ENCODE assay signal across 15 cellular contexts in the genomic region with DNA sequence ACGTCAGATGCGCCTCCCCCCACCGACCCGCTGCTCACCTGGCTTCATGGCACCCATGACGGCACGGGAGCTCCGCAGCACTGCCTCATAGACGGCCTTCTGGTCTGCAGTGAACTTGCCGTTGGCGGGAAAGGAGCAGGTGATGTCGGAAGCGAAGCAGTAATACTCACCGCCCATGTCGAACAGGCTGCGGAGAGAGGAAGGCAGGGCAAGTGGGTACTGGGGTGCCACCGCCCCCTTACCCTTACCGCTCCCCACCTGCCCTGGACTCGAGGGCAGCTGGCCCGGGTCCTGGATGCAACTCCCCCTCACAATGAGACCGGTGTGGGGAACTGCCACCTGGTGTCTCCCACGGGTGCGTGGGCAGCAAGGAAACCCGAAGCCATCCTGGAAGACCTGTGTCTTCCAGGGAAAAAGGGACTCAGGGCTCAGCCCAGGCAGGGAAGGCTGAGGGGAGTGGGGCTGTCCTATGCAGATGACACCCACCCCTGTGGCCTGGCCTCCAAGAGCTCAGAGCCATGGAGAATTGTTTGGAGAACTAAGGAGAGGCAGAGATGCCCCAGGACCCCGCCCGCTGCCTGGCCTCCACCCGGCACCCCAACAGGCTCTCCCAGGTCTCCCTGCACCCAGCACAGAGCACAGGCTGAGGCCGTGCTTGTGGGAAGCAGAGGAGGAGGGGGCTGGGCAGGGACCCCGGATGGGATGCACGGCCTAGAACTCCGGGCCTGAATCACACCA.
"Had no signal": no experiment of that assay in that cellular context is flagged by ENCODE, and none has a peak within 500 bp of the region (broad histone marks: within the 10 kb centered on the region; RNA-seq: fewer than 3 reads in every experiment).

No MANE protein-coding gene starts in this region.

- H3K4me3 ChIP-seq: breast epithelium, dorsolateral prefrontal cortex, heart left ventricle, skin epidermis, stomach, thoracic aorta, uterus had no signal

- H3K27ac Mint-ChIP-seq: activated naive CD8-positive, alpha-beta T cell; activated T-cell treated with anti-CD3 and anti-CD28 coated beads, Interleukin-2, amount 50 U/mL, for 24 hours; natural killer cell had no signal

- H3K27me3 Mint-ChIP-seq: activated naive CD8-positive, alpha-beta T cell; activated T-cell treated with anti-CD3 and anti-CD28 coated beads, Interleukin-2, amount 50 U/mL, for 24 hours had no signal

- H3K27ac ChIP-seq: breast epithelium, foreskin keratinocyte, heart left ventricle, skin epidermis, stomach, thoracic aorta, uterus had no signal

- DNase-seq: activated effector memory CD4-positive, alpha-beta T cell treated with Interleukin-2 at 50 U/mL for 16 hours; activated T-cell treated with anti-CD3 and anti-CD28 coated beads, Interleukin-2, amount 50 U/mL, for 24 hours; anterior cingulate cortex; foreskin keratinocyte; mammary epithelial cell; natural killer cell; stomach; uterus had no signal

- H3K36me3 ChIP-seq: breast epithelium, heart left ventricle, thoracic aorta, uterus had no signal

- H3K4me1 Mint-ChIP-seq: natural killer cell had no signal

- H3K9me3 Mint-ChIP-seq: activated T-cell treated with anti-CD3 and anti-CD28 coated beads, Interleukin-2, amount 50 U/mL, for 24 hours; natural killer cell had no signal

- H3K4me1 ChIP-seq: breast epithelium, foreskin keratinocyte, uterus had no signal

- H3K4me3 Mint-ChIP-seq: activated naive CD8-positive, alpha-beta T cell; activated T-cell treated with anti-CD3 and anti-CD28 coated beads, Interleukin-2, amount 50 U/mL, for 24 hours; natural killer cell had no signal

- H3K27me3 ChIP-seq: breast epithelium, dorsolateral prefrontal cortex, foreskin keratinocyte, heart left ventricle, stomach, uterus had no signal

- ATAC-seq: activated CD4-positive, CD25-positive, alpha-beta regulatory T cell treated with anti-CD3 and anti-CD28 coated beads, Interleukin-2, amount 50 U/mL, for 24 hours; foreskin keratinocyte; heart left ventricle; natural killer cell had no signal

- H3K9me3 ChIP-seq: breast epithelium, heart left ventricle, stomach, thoracic aorta, uterus had no signal

- H3K36me3 Mint-ChIP-seq: activated naive CD8-positive, alpha-beta T cell; natural killer cell had no signal
